In the genomic region with DNA sequence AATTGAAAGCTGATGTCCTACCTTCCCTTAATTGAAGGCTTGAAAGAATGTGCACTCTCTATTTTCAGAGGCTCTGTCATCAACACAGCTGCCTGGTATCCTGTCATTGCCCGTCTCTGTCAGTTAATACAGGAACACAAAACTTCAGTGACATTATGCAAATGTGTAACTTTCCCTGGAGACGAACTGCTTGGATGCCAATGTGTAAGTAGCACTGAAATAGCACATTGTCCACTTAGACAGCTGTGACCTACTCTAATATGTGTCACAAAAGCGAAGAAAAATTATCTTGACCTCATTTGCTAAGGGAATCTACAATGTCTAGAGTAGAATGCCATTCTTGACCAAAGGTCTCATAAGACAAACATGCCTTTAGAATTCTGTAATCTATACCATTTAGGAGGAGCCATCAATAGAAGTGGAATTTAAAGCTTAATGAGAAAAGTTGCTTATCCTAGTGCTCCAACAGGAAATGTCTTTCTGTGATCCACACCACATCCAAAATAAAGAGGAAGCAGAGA, we compare ENCODE assay signal across 21 cellular contexts.
"Had no signal": no experiment of that assay in that cellular context is flagged by ENCODE, and none has a peak within 500 bp of the region (broad histone marks: within the 10 kb centered on the region; RNA-seq: fewer than 3 reads in every experiment).

No MANE protein-coding gene starts in this region.

- DNase-seq: activated CD4-positive, alpha-beta T cell treated with anti-CD3 and anti-CD28 coated beads for 48 hours; activated CD4-positive, CD25-positive, alpha-beta regulatory T cell; activated CD8-positive, alpha-beta T cell treated with anti-CD3 and anti-CD28 coated beads for 36 hours; activated naive CD4-positive, alpha-beta T cell treated with Interleukin-2 at 50 U/mL for 16 hours; activated naive CD8-positive, alpha-beta T cell treated with anti-CD3 and anti-CD28 coated beads, Interleukin-2, amount 50 U/mL, for 24 hours; activated T-cell treated with anti-CD3 and anti-CD28 coated beads, Interleukin-2, amount 50 U/mL, for 24 hours; aorta; foreskin fibroblast; hippocampal formation; left cardiac atrium; lower lobe of right lung; psoas muscle; stimulated activated CD4-positive, alpha-beta T cell treated with anti-CD3 and anti-CD28 coated beads, Interleukin-4, amount 100 ng/mL, for 24 hours; stomach; T-helper 1 cell; T-helper 9 cell had no signal

- ATAC-seq: activated CD8-positive, alpha-beta T cell treated with anti-CD3 and anti-CD28 coated beads for 36 hours; activated naive CD8-positive, alpha-beta T cell treated with anti-CD3 and anti-CD28 coated beads, Interleukin-2, amount 50 U/mL, for 24 hours; left cardiac atrium; lower lobe of right lung; sciatic nerve; stimulated activated effector memory CD8-positive, alpha-beta T cell treated with anti-CD3 and anti-CD28 coated beads, Interleukin-12 subunit alpha, Interleukin-12 subunit beta, amount 100 ng/mL, for 72 hours had no signal

- H3K4me3 ChIP-seq: lower lobe of right lung, psoas muscle, stomach had no signal

- H3K4me3 Mint-ChIP-seq: activated CD8-positive, alpha-beta T cell treated with anti-CD3 and anti-CD28 coated beads for 36 hours; activated naive CD8-positive, alpha-beta T cell treated with anti-CD3 and anti-CD28 coated beads, Interleukin-2, amount 50 U/mL, for 24 hours; activated T-cell treated with anti-CD3 and anti-CD28 coated beads, Interleukin-2, amount 50 U/mL, for 24 hours; mesothelial cell of epicardium; stimulated activated effector memory CD8-positive, alpha-beta T cell treated with anti-CD3 and anti-CD28 coated beads, Interleukin-12 subunit alpha, Interleukin-12 subunit beta, amount 100 ng/mL, for 72 hours; type B pancreatic cell had no signal

- H3K27ac Mint-ChIP-seq: activated CD8-positive, alpha-beta T cell treated with anti-CD3 and anti-CD28 coated beads for 36 hours; activated naive CD8-positive, alpha-beta T cell treated with anti-CD3 and anti-CD28 coated beads, Interleukin-2, amount 50 U/mL, for 24 hours; activated T-cell treated with anti-CD3 and anti-CD28 coated beads, Interleukin-2, amount 50 U/mL, for 24 hours; activated T-helper 2 cell treated with anti-CD3 and anti-CD28 coated beads, Interferon-gamma antibody, Interleukin-2, Interleukin-4, amounts not matched to agents 10 μg/mL and 5 μg/mL and 100 μg/mL, durations not matched to agents 14 hours and 24 hours and 36 hours; mesothelial cell of epicardium; stimulated activated effector memory CD8-positive, alpha-beta T cell treated with anti-CD3 and anti-CD28 coated beads, Interleukin-12 subunit alpha, Interleukin-12 subunit beta, amount 100 ng/mL, for 72 hours; type B pancreatic cell had no signal

- H3K9me3 ChIP-seq: lower lobe of right lung had no signal

- H3K27me3 ChIP-seq: stomach had no signal

- H3K9me3 Mint-ChIP-seq: activated T-helper 2 cell treated with anti-CD3 and anti-CD28 coated beads, Interferon-gamma antibody, Interleukin-2, Interleukin-4, amounts not matched to agents 10 μg/mL and 5 μg/mL and 100 μg/mL, durations not matched to agents 14 hours and 24 hours and 36 hours; stimulated activated effector memory CD8-positive, alpha-beta T cell treated with anti-CD3 and anti-CD28 coated beads, Interleukin-12 subunit alpha, Interleukin-12 subunit beta, amount 100 ng/mL, for 72 hours had no signal

- H3K36me3 Mint-ChIP-seq: stimulated activated effector memory CD8-positive, alpha-beta T cell treated with anti-CD3 and anti-CD28 coated beads, Interleukin-12 subunit alpha, Interleukin-12 subunit beta, amount 100 ng/mL, for 72 hours; type B pancreatic cell had no signal

- H3K36me3 ChIP-seq: lower lobe of right lung, stomach had no signal

- H3K4me1 Mint-ChIP-seq: activated naive CD8-positive, alpha-beta T cell treated with anti-CD3 and anti-CD28 coated beads, Interleukin-2, amount 50 U/mL, for 24 hours; mesothelial cell of epicardium; stimulated activated effector memory CD8-positive, alpha-beta T cell treated with anti-CD3 and anti-CD28 coated beads, Interleukin-12 subunit alpha, Interleukin-12 subunit beta, amount 100 ng/mL, for 72 hours had no signal

- H3K4me1 ChIP-seq: lower lobe of right lung, psoas muscle, stomach had no signal

- H3K27me3 Mint-ChIP-seq: activated CD8-positive, alpha-beta T cell treated with anti-CD3 and anti-CD28 coated beads for 36 hours; activated naive CD8-positive, alpha-beta T cell treated with anti-CD3 and anti-CD28 coated beads, Interleukin-2, amount 50 U/mL, for 24 hours; activated T-cell treated with anti-CD3 and anti-CD28 coated beads, Interleukin-2, amount 50 U/mL, for 24 hours; type B pancreatic cell had no signal
